Comparison of ENCODE assay signal across 34 cellular contexts in the genomic region with DNA sequence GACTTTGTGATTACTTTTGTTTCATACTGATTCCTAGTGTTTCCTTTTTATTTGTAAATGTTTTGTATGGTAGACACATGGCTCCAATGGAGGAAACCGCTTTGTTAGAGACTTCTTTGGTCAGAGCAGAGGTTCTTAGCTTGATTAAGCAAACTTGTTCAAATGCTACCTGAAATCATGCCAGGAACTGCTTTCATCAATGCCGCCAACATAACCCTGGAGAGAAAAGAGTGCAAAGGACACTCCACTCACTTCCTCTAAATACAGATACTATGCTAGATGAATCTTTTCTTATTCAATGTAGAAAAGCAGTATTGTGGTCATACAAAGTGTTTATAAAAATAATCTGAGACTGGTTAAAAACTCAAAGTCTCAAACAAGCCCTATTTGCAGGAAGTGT. TPM values are rescaled to one million over a fixed set of nuclear protein-coding genes. Genes with fewer than 3 reads are reported as not detected.
"Had no signal": no experiment of that assay in that cellular context is flagged by ENCODE, and none has a peak within 500 bp of the region (broad histone marks: within the 10 kb centered on the region; RNA-seq: fewer than 3 reads in every experiment).

No MANE protein-coding gene starts in this region.

- H3K27ac ChIP-seq: KMS-11, PC-9, WERI-Rb-1 had no signal

- H3K9ac ChIP-seq: KMS-11 had no signal

- H3K4me3 ChIP-seq: PC-9 had no signal

- H3K4me2 ChIP-seq: KMS-11, PC-9 had no signal

- FAIRE-seq: bronchial epithelial cell had no signal

- DNase-seq: activated CD4-positive, alpha-beta memory T cell treated with anti-CD3 and anti-CD28 coated beads, Interleukin-2, amount 10 ng/mL, durations not matched to agents 7 days and 5 days; activated CD4-positive, alpha-beta T cell treated with anti-CD3 and anti-CD28 coated beads for 1 hour; activated CD4-positive, alpha-beta T cell treated with anti-CD3 and anti-CD28 coated beads for 48 hours; activated CD4-positive, CD25-positive, alpha-beta regulatory T cell; activated CD8-positive, alpha-beta memory T cell treated with anti-CD3 and anti-CD28 coated beads for 24 hours; activated CD8-positive, alpha-beta memory T cell treated with anti-CD3 and anti-CD28 coated beads, Interleukin-2, amount 10 ng/mL, durations not matched to agents 7 days and 5 days; activated CD8-positive, alpha-beta memory T cell treated with anti-CD3 and anti-CD28 coated beads, Interleukin-2, amount 50 U/mL, for 48 hours; activated effector memory CD4-positive, alpha-beta T cell treated with Interleukin-2 at 50 U/mL for 16 hours; activated naive CD4-positive, alpha-beta T cell treated with anti-CD3 and anti-CD28 coated beads, Interleukin-2, amount 10 ng/mL, durations not matched to agents 7 days and 5 days; activated naive CD8-positive, alpha-beta T cell treated with anti-CD3 and anti-CD28 coated beads, Interleukin-2, amount 50 U/mL, for 24 hours; activated T-cell treated with anti-CD3 and anti-CD28 coated beads, Interleukin-2, amount 50 U/mL, for 48 hours; anterior cingulate cortex; caudate nucleus; NCI-H1105; NCI-H1417 treated with DMSO at 0.1 percent for 48 hours; NCI-H187 treated with DMSO at 0.1 percent for 48 hours; NCI-H2081; NCI-H2171 treated with DMSO at 0.1 percent for 48 hours; NCI-H226; NCI-H446 treated with DMSO at 0.1 percent for 48 hours; NCI-H524; NCI-H69; NCI-H82; PC-9; Right ventricle myocardium superior; SW 1271; T-helper 1 cell; T-helper 2 cell; T-helper 9 cell; WERI-Rb-1 had no signal

- H2AFZ ChIP-seq: PC-9 had no signal

- H3K36me3 ChIP-seq: WERI-Rb-1 had no signal

- ATAC-seq: activated CD8-positive, alpha-beta memory T cell treated with anti-CD3 and anti-CD28 coated beads, Interleukin-2, amount 10 ng/mL, durations not matched to agents 7 days and 5 days; activated naive CD8-positive, alpha-beta T cell treated with anti-CD3 and anti-CD28 coated beads, Interleukin-2, amount 50 U/mL, for 24 hours had no signal

RNA-seq across cellular contexts. Expression of gene COX7B2, which starts 25.7 kb away (rescaled TPM):
- total RNA-seq: activated CD4-positive, alpha-beta memory T cell treated with anti-CD3 and anti-CD28 coated beads, Interleukin-2, amount 10 ng/mL, durations not matched to agents 7 days and 5 days; activated CD8-positive, alpha-beta memory T cell treated with anti-CD3 and anti-CD28 coated beads, Interleukin-2, amount 10 ng/mL, durations not matched to agents 7 days and 5 days; bronchial epithelial cell; LHCN-M2; OCI-LY7; Right ventricle myocardium superior had no signal

RNA-seq across cellular contexts. Expression of gene GABRA4, which starts 58.6 kb away (rescaled TPM):
- total RNA-seq: activated CD4-positive, alpha-beta memory T cell treated with anti-CD3 and anti-CD28 coated beads, Interleukin-2, amount 10 ng/mL, durations not matched to agents 7 days and 5 days; activated CD8-positive, alpha-beta memory T cell treated with anti-CD3 and anti-CD28 coated beads, Interleukin-2, amount 10 ng/mL, durations not matched to agents 7 days and 5 days; bronchial epithelial cell; LHCN-M2; OCI-LY7; PC-9 had no signal
